Comparison of ENCODE assay signal across 6 cellular contexts in genomic region chr15:40323953-40324937, GRCh38. TPM values are rescaled to one million over a fixed set of nuclear protein-coding genes. Genes with fewer than 3 reads are reported as not detected.
DNase-seq lines count a peak whose midpoint lies in the region; ATAC-seq and TF ChIP-seq lines count a peak whose summit lies in the region.

No MANE protein-coding gene starts in this region.

- ATAC-seq in HG03045 (IDR thresholded peaks at IDR 0.05; ENCODE audit: unreplicated experiment): peak; percentile 24
- no peak for ATAC-seq in left lobe of liver

- H3K27me3 ChIP-seq in ascending aorta: no peaks in the 10 kb centered on the region
- no peaks in the 10 kb centered on the region for H3K27me3 ChIP-seq in muscle layer of duodenum (ENCODE audit: low read depth, low read length)

- DNase-seq in Daoy (ENCODE audit: low read depth) (peak; percentile 37), ascending aorta (ENCODE audit: low spot score in 2 of 2) (no peak), left lobe of liver (ENCODE audit: low spot score) (no peak), NCI-H2227 treated with DMSO at 0.1 percent for 48 hours (lab: John Stamatoyannopoulos, UW) (no peak)

- H3K4me1 ChIP-seq in ascending aorta: peaks cover 39 to 40% of the 10 kb centered on the region in 2 donors
- H3K4me1 ChIP-seq in muscle layer of duodenum (ENCODE audit: control insufficient read depth in 1 of 2, insufficient read depth in 2 of 2, low read length in 2 of 2): peaks cover 5 to 51% of the 10 kb centered on the region in 2 donors

- H3K9me3 ChIP-seq in ascending aorta (no peaks in the 10 kb centered on the region), muscle layer of duodenum (ENCODE audit: control insufficient read depth in 1 of 2, low read length in 2 of 2) (no peaks in the 10 kb centered on the region)

- intact Hi-C loops in ascending aorta (cut with DNase I): loop anchor here (1.0 to 5.0 kb wide), 6 partner anchors 12 to 1093 kb away; partner anchors contain the start of genes CCDC9B, IVD and RTF1

- no peaks in the 10 kb centered on the region for H3K36me3 ChIP-seq in ascending aorta
- H3K36me3 ChIP-seq in muscle layer of duodenum (ENCODE audit: control insufficient read depth in 1 of 2, insufficient read depth in 2 of 2, low read length in 2 of 2): peaks cover 0 to 5% of the 10 kb centered on the region in 2 donors

- no peak for TF ChIP-seq CTCF in ascending aorta (IDR thresholded peaks at IDR 0.05)

- peak overlapping the region; percentile 74 to 82 for H3K4me3 ChIP-seq in ascending aorta
- H3K4me3 ChIP-seq in muscle layer of duodenum (ENCODE audit: low read depth in 1 of 2, low read length in 2 of 2): peak overlapping the region; percentile 58 to 79

- H3K27ac ChIP-seq in ascending aorta: peak overlapping the region; percentile 90 to 98
- H3K27ac ChIP-seq in muscle layer of duodenum (ENCODE audit: low read length): peak overlapping the region; percentile 24

RNA-seq across cellular contexts. Expression of gene INAFM2, which starts 0.8 kb away (rescaled TPM):
- 12.9 and 15.5 TPM in 2 replicates for total RNA-seq in Daoy (2014; rRNA removed; shearing (Covaris generic))
- total RNA-seq in ascending aorta (69.8 TPM), left lobe of liver (7.7 TPM)

RNA-seq across cellular contexts. Expression of gene CCDC9B, which starts 16.5 kb away (rescaled TPM):
- 5.4 and 6.1 TPM in 2 replicates for total RNA-seq in Daoy (2014; rRNA removed; shearing (Covaris generic))
- total RNA-seq in ascending aorta: 55.8 TPM
- total RNA-seq in left lobe of liver: 16.6 TPM

RNA-seq across cellular contexts. Expression of gene PLCB2, which starts 16.5 kb away (rescaled TPM):
- 0.29 and 1.3 TPM in 2 replicates for total RNA-seq in Daoy (2014; rRNA removed; shearing (Covaris generic))
- total RNA-seq in ascending aorta (6.9 TPM), left lobe of liver (8.7 TPM)

RNA-seq across cellular contexts. Expression of gene PHGR1, which starts 26.6 kb away (rescaled TPM):
- not detected in 2 replicates for total RNA-seq in Daoy (2014; rRNA removed; shearing (Covaris generic))
- total RNA-seq in ascending aorta (not detected), left lobe of liver (not detected)

RNA-seq across cellular contexts. Expression of gene DISP2, which starts 33.8 kb away (rescaled TPM):
- 0.51 and 1.1 TPM in 2 replicates for total RNA-seq in Daoy (2014; rRNA removed; shearing (Covaris generic))
- 0.32 TPM for total RNA-seq in ascending aorta
- 0.25 TPM for total RNA-seq in left lobe of liver
